ENCODE assay signal across 10 cellular contexts in the genomic region with DNA sequence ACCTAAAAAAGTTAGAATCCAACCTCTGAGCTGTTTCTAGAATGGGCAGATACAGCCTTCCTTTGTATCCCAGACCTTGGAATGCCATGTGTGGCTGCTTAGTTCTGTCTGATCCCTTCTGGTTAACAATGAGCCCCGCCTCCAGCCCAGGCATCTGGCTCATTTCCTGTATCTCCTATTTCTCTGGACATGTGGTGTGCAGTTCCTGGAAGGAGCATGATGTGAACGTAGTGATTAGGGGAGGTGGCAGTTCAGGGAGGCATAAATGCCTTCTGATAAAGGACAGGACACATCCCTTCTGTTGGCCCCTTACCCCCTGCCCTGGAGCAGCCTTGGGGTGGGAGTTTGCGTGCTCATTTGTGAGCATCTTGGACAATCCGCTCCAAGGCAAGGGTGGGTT.
A peak's percentile ranks its signal among the peaks of the same experiment; 100 is the strongest.
DNase-seq lines count a peak whose midpoint lies in the region; ATAC-seq and TF ChIP-seq lines count a peak whose summit lies in the region.
"Had no signal": no experiment of that assay in that cellular context is flagged by ENCODE, and none has a peak within 500 bp of the region (broad histone marks: within the 10 kb centered on the region; RNA-seq: fewer than 3 reads in every experiment).

No MANE protein-coding gene starts in this region.

- in situ Hi-C loops in astrocyte of the spinal cord (cut with HindIII; ENCODE audit: low sequenced_read_pairs), result no loop called here

- H3K4me3 ChIP-seq in astrocyte of the spinal cord (ENCODE audit: low read depth, low read length), result no peak overlapping the region

- TF ChIP-seq CTCF in astrocyte of the spinal cord (IDR thresholded peaks at IDR 0.05; ENCODE audit: low read depth, low read length) (no peak), mesothelial cell of epicardium (IDR thresholded peaks at IDR 0.05; ENCODE audit: unreplicated experiment) (no peak)

- no peak overlapping the region for H3K4me3 Mint-ChIP-seq in mesothelial cell of epicardium

- peak; percentile 85 for DNase-seq in DMS 273 (lab: John Stamatoyannopoulos, UW; ENCODE audit: unreplicated experiment)
- DNase-seq in M059J (ENCODE audit: low read depth), result peak; percentile 76
- DNase-seq in astrocyte of the spinal cord (ENCODE audit: low read depth, low spot score), result peak; percentile 80
- no peak for DNase-seq in mesothelial cell of epicardium (ENCODE audit: low spot score in 2 of 2, unreplicated experiment in 2 of 2)
- DNase-seq: activated CD4-positive, alpha-beta T cell treated with anti-CD3 and anti-CD28 coated beads, Interleukin-2, amount 50 U/mL, for 48 hours; kidney had no signal

- H3K36me3 Mint-ChIP-seq in mesothelial cell of epicardium, result no peaks in the 10 kb centered on the region

- ATAC-seq in GM19035 (IDR thresholded peaks at IDR 0.05; ENCODE audit: unreplicated experiment), result no peak
- no peak for ATAC-seq in GM18868 (IDR thresholded peaks at IDR 0.05; ENCODE audit: unreplicated experiment)
- ATAC-seq in HG03159 (IDR thresholded peaks at IDR 0.05; ENCODE audit: unreplicated experiment), result no peak
- no peak for ATAC-seq in HG03097 (IDR thresholded peaks at IDR 0.05; ENCODE audit: low FRiP score, unreplicated experiment)

- H3K4me1 Mint-ChIP-seq in mesothelial cell of epicardium, result peaks cover 5% of the 10 kb centered on the region

- no peaks in the 10 kb centered on the region for H3K9me3 Mint-ChIP-seq in mesothelial cell of epicardium

- H3K27me3 Mint-ChIP-seq in mesothelial cell of epicardium (ENCODE audit: low read depth), result no peaks in the 10 kb centered on the region

- peak overlapping the region; percentile 25 for H3K27ac Mint-ChIP-seq in mesothelial cell of epicardium

Comparison
In these comparisons a context has a peak if more than half of its experiments do, and no peak if none do; other contexts are left out.
1. DNase-seq: peak in DMS 273 (single experiment), M059J (single experiment) and astrocyte of the spinal cord (single experiment); none in mesothelial cell of epicardium (0 of 2).